8 cellular contexts compared by ENCODE assay signal in the genomic region with DNA sequence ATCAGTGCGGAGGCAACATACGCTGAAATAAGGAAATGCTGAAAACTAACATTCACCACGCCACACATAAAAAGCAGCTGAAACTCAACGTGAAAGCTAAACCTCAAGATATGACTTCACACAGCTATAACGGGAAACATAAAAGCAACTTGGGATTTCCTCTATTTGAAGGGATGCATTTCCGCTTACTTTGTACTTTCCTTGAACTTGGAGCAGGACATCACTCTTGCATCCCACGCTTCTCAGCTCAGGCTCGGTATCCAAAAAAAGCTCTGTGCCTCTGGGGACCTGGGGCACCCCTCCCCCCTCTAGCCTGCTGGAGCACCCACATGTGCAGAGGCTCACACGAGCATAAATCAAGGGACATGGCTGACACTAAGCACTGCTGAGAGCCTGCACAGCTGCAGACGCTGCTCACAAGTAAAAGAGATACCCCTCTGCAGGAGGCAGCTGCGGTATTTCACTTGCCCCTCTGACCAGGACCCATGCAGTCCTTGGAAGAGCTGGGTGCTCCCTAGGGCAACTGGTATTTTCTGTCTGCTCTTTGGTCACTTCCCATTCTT. TPM values are rescaled to one million over a fixed set of nuclear protein-coding genes. Genes with fewer than 3 reads are reported as not detected.
DNase-seq lines count a peak whose midpoint lies in the region; ATAC-seq and TF ChIP-seq lines count a peak whose summit lies in the region.

No MANE protein-coding gene starts in this region.

- TF ChIP-seq EP300 in suprapubic skin (IDR thresholded peaks at IDR 0.05), result no peak

- peak overlapping the region; percentile 25 for H3K27ac ChIP-seq in AG04450 (ENCODE audit: low read depth, low read length)
- H3K27ac ChIP-seq in suprapubic skin, result no peak overlapping the region

- 41% methylated on average over 10 of the region's 11 CpGs for WGBS in suprapubic skin

- H3K36me3 ChIP-seq in suprapubic skin, result no peaks in the 10 kb centered on the region

- H3K4me3 ChIP-seq in AG04450 (ENCODE audit: low read depth, low read length), result peak overlapping the region; percentile 28; the same call in 1 of the 2 replicates
- no peak overlapping the region for H3K4me3 ChIP-seq in suprapubic skin

- no peaks in the 10 kb centered on the region for H3K9me3 ChIP-seq in AG04450 (ENCODE audit: control insufficient read depth, insufficient read depth, low read length)
- H3K9me3 ChIP-seq in suprapubic skin, result no peaks in the 10 kb centered on the region

- H3K4me1 ChIP-seq in suprapubic skin, result peaks cover 32% of the 10 kb centered on the region

- ATAC-seq in HG03045 (IDR thresholded peaks at IDR 0.05; ENCODE audit: unreplicated experiment), result peak; percentile 83
- ATAC-seq in SK-N-SH treated with all-trans-retinoic acid at 6 μM for 48 hours, result peak; percentile 67
- ATAC-seq in left lobe of liver, result peak; percentile 55

- TF ChIP-seq POLR2A in GM18951 (IDR thresholded peaks at IDR 0.05; ENCODE audit: extremely low read depth, insufficient read depth, insufficient read length) (peak; percentile 35), suprapubic skin (IDR thresholded peaks at IDR 0.05) (no peak)

- in situ Hi-C loops in GM18951 (cut with MboI; ENCODE audit: low sequenced_read_pairs, unreplicated experiment), result no loop called here

- no peaks in the 10 kb centered on the region for H3K27me3 ChIP-seq in AG04450 (ENCODE audit: control insufficient read depth, insufficient read depth, low read length)
- no peaks in the 10 kb centered on the region for H3K27me3 ChIP-seq in suprapubic skin

- TF ChIP-seq CTCF in AG04450 (IDR thresholded peaks at IDR 0.05; ENCODE audit: low read depth, low read length) (no peak), suprapubic skin (IDR thresholded peaks at IDR 0.05) (no peak)

- CTCF ChIA-PET in AG04450 (lab: Charles Lee), result interaction anchor here (0.8 kb wide), 1 partner anchor 48 kb away, joined by 3 read pairs; no protein-coding TSS in a partner anchor

- DNase-seq in AG04450 (ENCODE audit: low read depth, low spot score) (no peak), left lobe of liver (ENCODE audit: low spot score) (no peak), NCI-H226 (no peak), suprapubic skin (ENCODE audit: low spot score in 2 of 2) (no peak), inferior parietal cortex (ENCODE audit: extremely low spot score) (no peak)

- POLR2A ChIA-PET in AG04450 (lab: Yijun Ruan, JAX), result interaction anchor here (0.5 kb wide), 1 partner anchor 129 kb away, joined by 4 read pairs; no protein-coding TSS in a partner anchor

TF ChIP-seq in SK-N-SH treated with all-trans-retinoic acid at 6 μM for 48 hours, 23 proteins besides CTCF, POLR2A, EP300 and RAD21:
- TF ChIP-seq POU6F1 (CRISPR knock-in tag; IDR thresholded peaks at IDR 0.05; ENCODE audit: borderline replicate concordance, low read depth) (no peak), ISL1 (CRISPR knock-in tag; IDR thresholded peaks at IDR 0.05) (no peak)

RNA-seq across cellular contexts. Expression of gene PARD3, which starts 34.2 kb away (rescaled TPM):
- 34.4 and 43.1 TPM in 2 replicates for polyA plus RNA-seq in AG04450 (2011; rRNA removed)
- 52.3 and 58.9 TPM in 2 replicates for polyA minus RNA-seq in AG04450 (2011; rRNA and poly(A)+ RNA removed)
- total RNA-seq in left lobe of liver, result 19.1 TPM
- total RNA-seq in suprapubic skin, result 100 to 1,000 TPM; 115 to 226 (median 141) TPM
